In the genomic region with DNA sequence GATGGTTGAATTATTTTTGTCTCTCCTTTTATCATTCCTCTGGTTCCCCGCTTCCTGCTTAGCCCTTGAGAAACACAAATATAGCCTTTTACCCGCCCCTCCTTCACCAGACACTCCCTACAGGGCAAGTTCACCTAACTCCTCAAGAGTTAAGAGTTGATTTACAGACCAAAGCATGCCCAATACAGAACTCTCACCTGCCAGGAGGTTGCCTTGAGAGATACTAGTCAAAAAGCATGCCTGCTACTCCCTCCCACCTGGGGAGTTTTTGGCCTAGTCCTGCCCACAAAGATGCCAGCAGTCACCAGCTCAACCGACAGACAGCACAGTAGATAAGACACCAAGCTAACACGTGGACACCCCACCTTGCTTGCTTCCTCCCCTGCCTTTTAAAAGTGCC, we compare ENCODE assay signal across 18 cellular contexts. TPM values are rescaled to one million over a fixed set of nuclear protein-coding genes. Genes with fewer than 3 reads are reported as not detected.
DNase-seq lines count a peak whose midpoint lies in the region; ATAC-seq and TF ChIP-seq lines count a peak whose summit lies in the region.
"Had no signal": no experiment of that assay in that cellular context is flagged by ENCODE, and none has a peak within 500 bp of the region (broad histone marks: within the 10 kb centered on the region; RNA-seq: fewer than 3 reads in every experiment).

No MANE protein-coding gene starts in this region.

- H3K27me3 Mint-ChIP-seq in central memory CD8-positive, alpha-beta T cell = no peaks in the 10 kb centered on the region

- H3K36me3 Mint-ChIP-seq in central memory CD8-positive, alpha-beta T cell (ENCODE audit: insufficient read depth) = peaks cover 4% of the 10 kb centered on the region
- H3K36me3 Mint-ChIP-seq in stimulated activated effector memory CD8-positive, alpha-beta T cell treated with anti-CD3 and anti-CD28 coated beads, Interleukin-12 subunit alpha, Interleukin-12 subunit beta, amount 100 ng/mL, for 72 hours = no peaks in the 10 kb centered on the region

- CTCF ChIA-PET in GM10248 (lab: Yijun Ruan, JAX) (no interaction called here), HEK293T (lab: Yijun Ruan, JAX) (no interaction called here)

- DNase-seq in activated CD4-positive, CD25-positive, alpha-beta regulatory T cell treated with anti-CD3 and anti-CD28 coated beads, Interleukin-2, amount 50 U/mL, for 72 hours = no peak
- peak; percentile 42 for DNase-seq in HT-29 (ENCODE audit: low spot score)
- no peak for DNase-seq in central memory CD8-positive, alpha-beta T cell (ENCODE audit: low spot score in 2 of 2)
- DNase-seq in stimulated activated effector memory CD8-positive, alpha-beta T cell treated with anti-CD3 and anti-CD28 coated beads, Interleukin-12 subunit alpha, Interleukin-12 subunit beta, amount 100 ng/mL, for 72 hours (ENCODE audit: low spot score in 2 of 2) = no peak
- DNase-seq in GM10248 (ENCODE audit: extremely low spot score) = no peak
- DNase-seq in HEK293T (ENCODE audit: extremely low spot score) = no peak
- no peak for DNase-seq in stimulated activated CD4-positive, alpha-beta T cell treated with anti-CD3 and anti-CD28 coated beads, Interleukin-4, amount 100 ng/mL, for 24 hours
- DNase-seq: 8988T; activated T-cell treated with anti-CD3 and anti-CD28 coated beads, Interleukin-2, amount 50 U/mL, for 1 hour; amniotic stem cell; Caco-2; NCI-H2029; NCI-H526; ovary; stomach; SW 1271 had no signal

- H3K27ac Mint-ChIP-seq in central memory CD8-positive, alpha-beta T cell (ENCODE audit: low read depth) = peak overlapping the region; percentile 17
- no peak overlapping the region for H3K27ac Mint-ChIP-seq in stimulated activated effector memory CD8-positive, alpha-beta T cell treated with anti-CD3 and anti-CD28 coated beads, Interleukin-12 subunit alpha, Interleukin-12 subunit beta, amount 100 ng/mL, for 72 hours

- H3K4me3 Mint-ChIP-seq in central memory CD8-positive, alpha-beta T cell = no peak overlapping the region
- H3K4me3 Mint-ChIP-seq in stimulated activated effector memory CD8-positive, alpha-beta T cell treated with anti-CD3 and anti-CD28 coated beads, Interleukin-12 subunit alpha, Interleukin-12 subunit beta, amount 100 ng/mL, for 72 hours = no peak overlapping the region

- H3K4me1 Mint-ChIP-seq in central memory CD8-positive, alpha-beta T cell = peaks cover 8% of the 10 kb centered on the region
- peaks cover 5% of the 10 kb centered on the region for H3K4me1 Mint-ChIP-seq in stimulated activated effector memory CD8-positive, alpha-beta T cell treated with anti-CD3 and anti-CD28 coated beads, Interleukin-12 subunit alpha, Interleukin-12 subunit beta, amount 100 ng/mL, for 72 hours

- POLR2A ChIA-PET in GM10248 (lab: Yijun Ruan, JAX) = no interaction called here
- POLR2A ChIA-PET in HEK293T (lab: Yijun Ruan, JAX) = interaction anchor here (1.2 kb wide), 1 partner anchor 12 kb away, joined by 3 read pairs; a partner anchor contains a TSS

- H3K9me3 Mint-ChIP-seq in central memory CD8-positive, alpha-beta T cell = no peaks in the 10 kb centered on the region
- H3K9me3 Mint-ChIP-seq in stimulated activated effector memory CD8-positive, alpha-beta T cell treated with anti-CD3 and anti-CD28 coated beads, Interleukin-12 subunit alpha, Interleukin-12 subunit beta, amount 100 ng/mL, for 72 hours = no peaks in the 10 kb centered on the region

- no peak for TF ChIP-seq CTCF in GM10248 (IDR thresholded peaks at IDR 0.05; ENCODE audit: control extremely low read depth, extremely low read depth, low read depth, missing control alignments)

- peak; percentile 28 to 48 for ATAC-seq in activated CD4-positive, CD25-positive, alpha-beta regulatory T cell treated with anti-CD3 and anti-CD28 coated beads, Interleukin-2, amount 50 U/mL, for 24 hours
- no peak for ATAC-seq in central memory CD8-positive, alpha-beta T cell (replicated peaks; ENCODE audit: extremely low read depth, poor library complexity, severe bottlenecking)
- ATAC-seq in stimulated activated effector memory CD8-positive, alpha-beta T cell treated with anti-CD3 and anti-CD28 coated beads, Interleukin-12 subunit alpha, Interleukin-12 subunit beta, amount 100 ng/mL, for 72 hours = peak; percentile 11
- ATAC-seq: Panc1 had no signal

TF ChIP-seq in HEK293T, 16 proteins besides CTCF, POLR2A, EP300 and RAD21:
- no peak for TF ChIP-seq CTBP1 (IDR thresholded peaks at IDR 0.05; ENCODE audit: borderline replicate concordance)
- TF ChIP-seq HDGF (IDR thresholded peaks at IDR 0.05; ENCODE audit: borderline replicate concordance) = no peak
- no peak for TF ChIP-seq ZNF384 (IDR thresholded peaks at IDR 0.05)
- no peak for TF ChIP-seq BHLHE40 (IDR thresholded peaks at IDR 0.05; ENCODE audit: borderline replicate concordance)
- TF ChIP-seq SUZ12 (IDR thresholded peaks at IDR 0.05) = no peak
- no peak for TF ChIP-seq ARNT (IDR thresholded peaks at IDR 0.05)
- TF ChIP-seq TARDBP (IDR thresholded peaks at IDR 0.05) = no peak
- TF ChIP-seq LEF1 (IDR thresholded peaks at IDR 0.05; ENCODE audit: borderline replicate concordance) = no peak
- TF ChIP-seq FOXM1 (IDR thresholded peaks at IDR 0.05; ENCODE audit: borderline replicate concordance) = no peak
- TF ChIP-seq ELF4 (IDR thresholded peaks at IDR 0.05) = no peak
- no peak for TF ChIP-seq SP1 (IDR thresholded peaks at IDR 0.05)
- TF ChIP-seq, protein P1, sequence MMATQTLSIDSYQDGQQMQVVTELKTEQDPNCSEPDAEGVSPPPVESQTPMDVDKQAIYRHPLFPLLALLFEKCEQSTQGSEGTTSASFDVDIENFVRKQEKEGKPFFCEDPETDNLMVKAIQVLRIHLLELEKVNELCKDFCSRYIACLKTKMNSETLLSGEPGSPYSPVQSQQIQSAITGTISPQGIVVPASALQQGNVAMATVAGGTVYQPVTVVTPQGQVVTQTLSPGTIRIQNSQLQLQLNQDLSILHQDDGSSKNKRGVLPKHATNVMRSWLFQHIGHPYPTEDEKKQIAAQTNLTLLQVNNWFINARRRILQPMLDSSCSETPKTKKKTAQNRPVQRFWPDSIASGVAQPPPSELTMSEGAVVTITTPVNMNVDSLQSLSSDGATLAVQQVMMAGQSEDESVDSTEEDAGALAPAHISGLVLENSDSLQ (IDR thresholded peaks at IDR 0.05) = no peak
- no peak for TF ChIP-seq NFRKB (IDR thresholded peaks at IDR 0.05)
- TF ChIP-seq L3MBTL2 (conservative IDR thresholded peaks at IDR 0.05) = no peak
- no peak for TF ChIP-seq FOXA1 (IDR thresholded peaks at IDR 0.05)
- TF ChIP-seq FOXK2 (IDR thresholded peaks at IDR 0.05) = no peak

RNA-seq across cellular contexts. Expression of a gene that starts 11.2 kb away (rescaled TPM):
- 51.5 and 62.2 TPM in 2 replicates for total RNA-seq in HT-29 (2014; rRNA removed; shearing (Covaris generic))

RNA-seq across cellular contexts. Expression of a gene that starts 56.9 kb away (rescaled TPM):
- total RNA-seq in HT-29 (2014; rRNA removed; shearing (Covaris generic)) = 7.3 and 8.3 TPM in 2 replicates
